ENCODE assay signal across 25 cellular contexts in the genomic region with DNA sequence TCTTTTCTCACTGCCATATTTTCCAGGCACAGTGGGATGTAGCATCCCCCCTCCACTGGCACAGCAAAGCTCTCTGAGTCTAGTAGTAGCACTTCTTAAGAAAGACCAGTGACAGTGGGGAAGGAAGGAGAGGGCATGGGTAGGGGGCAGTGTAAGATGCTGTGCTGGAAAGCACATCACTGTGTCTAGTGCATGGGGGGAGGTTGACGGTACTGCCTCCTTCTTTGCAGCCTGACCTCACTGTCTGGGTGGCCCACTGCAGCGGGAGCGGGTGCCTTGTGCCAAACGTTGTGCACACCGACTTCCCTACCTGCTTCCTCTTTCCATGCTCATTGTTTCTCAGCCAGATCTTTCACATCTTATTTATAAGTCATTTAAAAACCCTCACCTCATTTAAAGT.
DNase-seq lines count a peak whose midpoint lies in the region; ATAC-seq and TF ChIP-seq lines count a peak whose summit lies in the region.
"Had no signal": no experiment of that assay in that cellular context is flagged by ENCODE, and none has a peak within 500 bp of the region (broad histone marks: within the 10 kb centered on the region; RNA-seq: fewer than 3 reads in every experiment).

No MANE protein-coding gene starts in this region.

- H4K20me1 ChIP-seq in GM23248 (ENCODE audit: insufficient read depth) (no peaks in the 10 kb centered on the region), OCI-LY3 (ENCODE audit: insufficient read depth, low read length) (no peaks in the 10 kb centered on the region)
- H4K20me1 ChIP-seq: BLaER1 treated with 17β-estradiol and CSF1 and Interleukin-3, amounts not matched to agents 10 nM and 100 nM had no signal

- H3K4me1 ChIP-seq in GM23248 (ENCODE audit: insufficient read depth) (peaks cover 32% of the 10 kb centered on the region), OCI-LY3 (ENCODE audit: low read length) (peaks cover 40% of the 10 kb centered on the region), endodermal cell (ENCODE audit: control insufficient read depth, insufficient read depth, low read length) (peaks cover 3% of the 10 kb centered on the region), gastrocnemius medialis (no peaks in the 10 kb centered on the region)

- peak; percentile 29 for ATAC-seq in stimulated activated effector memory CD8-positive, alpha-beta T cell treated with anti-CD3 and anti-CD28 coated beads, Interleukin-12 subunit alpha, Interleukin-12 subunit beta, amount 100 ng/mL, for 72 hours
- ATAC-seq in GM21367 (IDR thresholded peaks at IDR 0.05; ENCODE audit: unreplicated experiment) = no peak
- no peak for ATAC-seq in gastrocnemius medialis
- ATAC-seq in HG02973 (IDR thresholded peaks at IDR 0.05; ENCODE audit: unreplicated experiment) = no peak
- ATAC-seq: naive thymus-derived CD8-positive, alpha-beta T cell had no signal

- no peak overlapping the region for H3K27ac Mint-ChIP-seq in endodermal cell
- no peak overlapping the region for H3K27ac Mint-ChIP-seq in stimulated activated effector memory CD8-positive, alpha-beta T cell treated with anti-CD3 and anti-CD28 coated beads, Interleukin-12 subunit alpha, Interleukin-12 subunit beta, amount 100 ng/mL, for 72 hours
- H3K27ac Mint-ChIP-seq: activated naive CD8-positive, alpha-beta T cell treated with anti-CD3 and anti-CD28 coated beads, Interleukin-2, amount 50 U/mL, for 24 hours; activated T-cell treated with anti-CD3 and anti-CD28 coated beads, Interleukin-2, amount 50 U/mL, for 24 hours; IgD-negative memory B cell; naive thymus-derived CD8-positive, alpha-beta T cell; T-helper 1 cell treated with Interleukin-12 subunit alpha and Interleukin-12 subunit beta and Interleukin-4 antibody, amounts not matched to agents 30 μg/mL and 1 μg/mL, for 36 hours had no signal

- H3K9me3 ChIP-seq in GM23248 (ENCODE audit: low read depth) = no peaks in the 10 kb centered on the region
- no peaks in the 10 kb centered on the region for H3K9me3 ChIP-seq in OCI-LY3 (ENCODE audit: insufficient read depth, low read length)
- no peaks in the 10 kb centered on the region for H3K9me3 ChIP-seq in endodermal cell (ENCODE audit: control insufficient read depth, low read length)
- no peaks in the 10 kb centered on the region for H3K9me3 ChIP-seq in gastrocnemius medialis
- H3K9me3 ChIP-seq: tibial artery had no signal

- no peak for DNase-seq in GM23248
- no peak for DNase-seq in endodermal cell
- DNase-seq in stimulated activated effector memory CD8-positive, alpha-beta T cell treated with anti-CD3 and anti-CD28 coated beads, Interleukin-12 subunit alpha, Interleukin-12 subunit beta, amount 100 ng/mL, for 72 hours (ENCODE audit: low spot score in 2 of 2) = no peak
- DNase-seq in NCI-H2081 (lab: John Stamatoyannopoulos, UW) = no peak
- no peak for DNase-seq in gastrocnemius medialis
- DNase-seq: activated naive CD8-positive, alpha-beta T cell treated with anti-CD3 and anti-CD28 coated beads, Interleukin-2, amount 50 U/mL, for 24 hours; activated T-cell treated with anti-CD3 and anti-CD28 coated beads, Interleukin-2, amount 50 U/mL, for 24 hours; dermis blood vessel endothelial cell; DMS79 treated with DMSO at 0.1 percent for 48 hours; GOT3; head of caudate nucleus; naive thymus-derived CD8-positive, alpha-beta T cell; NCI-H1092; NCI-H2029; NCI-H526 treated with DMSO at 0.1 percent for 48 hours; stimulated activated naive CD8-positive, alpha-beta T cell treated with anti-CD3 and anti-CD28 coated beads, Interleukin-15, amount 100 ng/mL, for 72 hours; tibial artery had no signal

- TF ChIP-seq CTCF in OCI-LY3 (IDR thresholded peaks at IDR 0.05; ENCODE audit: low read depth, low read length) (peak; percentile 42), endodermal cell (conservative IDR thresholded peaks at IDR 0.05) (peak; percentile 15), gastrocnemius medialis (IDR thresholded peaks at IDR 0.05 in 4 of 5, conservative IDR thresholded peaks at IDR 0.05 in 1 of 5) (no peak)

- H3K27me3 ChIP-seq in GM23248 (replicated peaks; ENCODE audit: insufficient read depth) (no peaks in the 10 kb centered on the region), OCI-LY3 (ENCODE audit: low read depth, low read length) (no peaks in the 10 kb centered on the region), endodermal cell (ENCODE audit: control insufficient read depth, insufficient read depth, low read length, poor library complexity, severe bottlenecking) (peaks cover 56% of the 10 kb centered on the region), gastrocnemius medialis (no peaks in the 10 kb centered on the region)
- H3K27me3 ChIP-seq: BLaER1 treated with 17β-estradiol and CSF1 and Interleukin-3, amounts not matched to agents 10 nM and 100 nM; tibial artery had no signal

- H3F3A ChIP-seq in GM23248 (ENCODE audit: insufficient read depth) = peaks cover 30% of the 10 kb centered on the region

- no peaks in the 10 kb centered on the region for H3K36me3 Mint-ChIP-seq in endodermal cell (ENCODE audit: low read depth)
- no peaks in the 10 kb centered on the region for H3K36me3 Mint-ChIP-seq in stimulated activated effector memory CD8-positive, alpha-beta T cell treated with anti-CD3 and anti-CD28 coated beads, Interleukin-12 subunit alpha, Interleukin-12 subunit beta, amount 100 ng/mL, for 72 hours
- H3K36me3 Mint-ChIP-seq: naive thymus-derived CD8-positive, alpha-beta T cell had no signal

- no peaks in the 10 kb centered on the region for H3K9me2 ChIP-seq in GM23248 (ENCODE audit: insufficient read depth)

- no peaks in the 10 kb centered on the region for H3K9me3 Mint-ChIP-seq in endodermal cell
- no peaks in the 10 kb centered on the region for H3K9me3 Mint-ChIP-seq in stimulated activated effector memory CD8-positive, alpha-beta T cell treated with anti-CD3 and anti-CD28 coated beads, Interleukin-12 subunit alpha, Interleukin-12 subunit beta, amount 100 ng/mL, for 72 hours
- H3K9me3 Mint-ChIP-seq: activated naive CD8-positive, alpha-beta T cell treated with anti-CD3 and anti-CD28 coated beads, Interleukin-2, amount 50 U/mL, for 24 hours; activated T-cell treated with anti-CD3 and anti-CD28 coated beads, Interleukin-2, amount 50 U/mL, for 24 hours; central memory CD8-positive, alpha-beta T cell; naive thymus-derived CD8-positive, alpha-beta T cell; stimulated activated naive CD8-positive, alpha-beta T cell treated with anti-CD3 and anti-CD28 coated beads, Interleukin-15, amount 100 ng/mL, for 72 hours; T-helper 1 cell treated with Interleukin-12 subunit alpha and Interleukin-12 subunit beta and Interleukin-4 antibody, amounts not matched to agents 30 μg/mL and 1 μg/mL, for 36 hours had no signal

- no peak overlapping the region for H3K4me3 Mint-ChIP-seq in endodermal cell
- H3K4me3 Mint-ChIP-seq in stimulated activated effector memory CD8-positive, alpha-beta T cell treated with anti-CD3 and anti-CD28 coated beads, Interleukin-12 subunit alpha, Interleukin-12 subunit beta, amount 100 ng/mL, for 72 hours = no peak overlapping the region
- H3K4me3 Mint-ChIP-seq: activated naive CD8-positive, alpha-beta T cell treated with anti-CD3 and anti-CD28 coated beads, Interleukin-2, amount 50 U/mL, for 24 hours; activated T-cell treated with anti-CD3 and anti-CD28 coated beads, Interleukin-2, amount 50 U/mL, for 24 hours; central memory CD8-positive, alpha-beta T cell; naive thymus-derived CD8-positive, alpha-beta T cell; stimulated activated naive CD8-positive, alpha-beta T cell treated with anti-CD3 and anti-CD28 coated beads, Interleukin-15, amount 100 ng/mL, for 72 hours; T-helper 1 cell treated with Interleukin-12 subunit alpha and Interleukin-12 subunit beta and Interleukin-4 antibody, amounts not matched to agents 30 μg/mL and 1 μg/mL, for 36 hours had no signal

- peaks cover 43% of the 10 kb centered on the region for H3K27me3 Mint-ChIP-seq in endodermal cell (ENCODE audit: insufficient read depth)

- in situ Hi-C loops in GM23248 (cut with MboI) = no loop called here
- in situ Hi-C loops in gastrocnemius medialis (cut with MboI; ENCODE audit: low sequenced_read_pairs in 4 of 4) = no loop called here

- H3K4me3 ChIP-seq in GM23248 = no peak overlapping the region
- H3K4me3 ChIP-seq in OCI-LY3 (ENCODE audit: low read length) = peak overlapping the region; percentile 34
- no peak overlapping the region for H3K4me3 ChIP-seq in endodermal cell (ENCODE audit: low read length)
- no peak overlapping the region for H3K4me3 ChIP-seq in gastrocnemius medialis
- H3K4me3 ChIP-seq: BLaER1 treated with 17β-estradiol and CSF1 and Interleukin-3, amounts not matched to agents 10 nM and 100 nM; tibial artery had no signal

- H3K4me2 ChIP-seq in GM23248 (ENCODE audit: unreplicated experiment) = peak overlapping the region; percentile 40
- H3K4me2 ChIP-seq in OCI-LY3 (ENCODE audit: low read length) = peak overlapping the region; percentile 56

- peak overlapping the region; percentile 11; the same call in 1 of the 2 replicates for H2AFZ ChIP-seq in GM23248
- peak overlapping the region; percentile 51 for H2AFZ ChIP-seq in OCI-LY3 (ENCODE audit: low read depth, low read length)

- H3K4me1 Mint-ChIP-seq in endodermal cell = peaks cover 10% of the 10 kb centered on the region
- no peaks in the 10 kb centered on the region for H3K4me1 Mint-ChIP-seq in stimulated activated effector memory CD8-positive, alpha-beta T cell treated with anti-CD3 and anti-CD28 coated beads, Interleukin-12 subunit alpha, Interleukin-12 subunit beta, amount 100 ng/mL, for 72 hours
- H3K4me1 Mint-ChIP-seq: activated naive CD8-positive, alpha-beta T cell treated with anti-CD3 and anti-CD28 coated beads, Interleukin-2, amount 50 U/mL, for 24 hours; central memory CD8-positive, alpha-beta T cell had no signal

- no peak overlapping the region for H3K9ac ChIP-seq in GM23248
- H3K9ac ChIP-seq in OCI-LY3 (ENCODE audit: low read length) = peak overlapping the region; percentile 33; the same call in 1 of the 2 replicates
- no peak overlapping the region for H3K9ac ChIP-seq in endodermal cell (ENCODE audit: extremely low read depth, low read length, poor library complexity, severe bottlenecking)
- H3K9ac ChIP-seq: BLaER1 treated with 17β-estradiol and CSF1 and Interleukin-3, amounts not matched to agents 10 nM and 100 nM had no signal

- WGBS in GM23248 (ENCODE audit: low coverage in 1 of 2, low lambda C conversion rate in 2 of 2, missing lambda C conversion rate in 2 of 2), 2 experiments = 73 to 75% methylated on average over 5 of the region's 5 CpGs
- WGBS in endodermal cell (ENCODE audit: insufficient coverage in 1 of 2, insufficient read length in 1 of 2), 2 experiments = 86 to 90% methylated on average over 5 of the region's 5 CpGs

- H3K27ac ChIP-seq in GM23248 (no peak overlapping the region), OCI-LY3 (ENCODE audit: low read length) (peak overlapping the region; percentile 57), endodermal cell (ENCODE audit: low read depth, low read length) (no peak overlapping the region), gastrocnemius medialis (no peak overlapping the region)
- H3K27ac ChIP-seq: BLaER1 treated with 17β-estradiol and CSF1 and Interleukin-3, amounts not matched to agents 10 nM and 100 nM; RWPE1 had no signal

- intact Hi-C loops in gastrocnemius medialis (cut with DNase I; ENCODE audit: low total_unique reads) = no loop called here

- TF ChIP-seq POLR2A in gastrocnemius medialis (IDR thresholded peaks at IDR 0.05) = no peak

- H3K36me3 ChIP-seq in GM23248 (ENCODE audit: low read depth) = no peaks in the 10 kb centered on the region
- no peaks in the 10 kb centered on the region for H3K36me3 ChIP-seq in OCI-LY3 (replicated peaks; ENCODE audit: low read depth, low read length)
- no peaks in the 10 kb centered on the region for H3K36me3 ChIP-seq in endodermal cell (ENCODE audit: control insufficient read depth, insufficient read depth, low read length)
- H3K36me3 ChIP-seq in gastrocnemius medialis = no peaks in the 10 kb centered on the region
- H3K36me3 ChIP-seq: BLaER1 treated with 17β-estradiol and CSF1 and Interleukin-3, amounts not matched to agents 10 nM and 100 nM; tibial artery had no signal

- H3K79me2 ChIP-seq in GM23248 (ENCODE audit: insufficient read depth) (no peaks in the 10 kb centered on the region), OCI-LY3 (ENCODE audit: low read length) (no peaks in the 10 kb centered on the region)

Comparison
In these comparisons a context has a peak if more than half of its experiments do, and no peak if none do; other contexts are left out.
1. CTCF ChIP-seq: peak in OCI-LY3 (single experiment) and endodermal cell (single experiment); none in gastrocnemius medialis (0 of 5).